22 cellular contexts compared by ENCODE assay signal in genomic region chr2:60234274-60234976, GRCh38.
"Had no signal": no experiment of that assay in that cellular context is flagged by ENCODE, and none has a peak within 500 bp of the region (broad histone marks: within the 10 kb centered on the region; RNA-seq: fewer than 3 reads in every experiment).

No MANE protein-coding gene starts in this region.

- H3K27me3 Mint-ChIP-seq: activated CD4-positive, alpha-beta T cell treated with anti-CD3 and anti-CD28 coated beads for 36 hours; activated naive CD8-positive, alpha-beta T cell treated with anti-CD3 and anti-CD28 coated beads, Interleukin-2, amount 10 ng/mL, durations not matched to agents 7 days and 5 days; central memory CD8-positive, alpha-beta T cell; T-helper 17 cell had no signal

- H3K4me3 ChIP-seq: adrenal gland had no signal

- H3K4me1 ChIP-seq: adrenal gland had no signal

- H3K36me3 ChIP-seq: adrenal gland, WERI-Rb-1 had no signal

- H3K27me3 ChIP-seq: adrenal gland had no signal

- FAIRE-seq: RCC 7860 had no signal

- H3K27ac ChIP-seq: adrenal gland, WERI-Rb-1 had no signal

- H3K4me1 Mint-ChIP-seq: activated CD4-positive, alpha-beta T cell treated with anti-CD3 and anti-CD28 coated beads for 36 hours; activated naive CD8-positive, alpha-beta T cell treated with anti-CD3 and anti-CD28 coated beads, Interleukin-2, amount 10 ng/mL, durations not matched to agents 7 days and 5 days; central memory CD8-positive, alpha-beta T cell; T-helper 17 cell had no signal

- DNase-seq: activated CD4-positive, alpha-beta T cell treated with anti-CD3 and anti-CD28 coated beads for 36 hours; activated CD4-positive, alpha-beta T cell treated with anti-CD3 and anti-CD28 coated beads, Interleukin-2, amount 50 U/mL, for 4 hours; activated CD8-positive, alpha-beta memory T cell treated with anti-CD3 and anti-CD28 coated beads, Interleukin-2, amount 50 U/mL, for 48 hours; activated CD8-positive, alpha-beta T cell treated with anti-CD3 and anti-CD28 coated beads, Interleukin-2, amount 10 ng/mL, durations not matched to agents 7 days and 5 days; activated naive CD4-positive, alpha-beta T cell treated with anti-CD3 and anti-CD28 coated beads, Interleukin-2, amount 50 U/mL, for 16 hours; activated naive CD8-positive, alpha-beta T cell treated with anti-CD3 and anti-CD28 coated beads, Interleukin-2, amount 10 ng/mL, durations not matched to agents 7 days and 5 days; activated T-cell treated with anti-CD3 and anti-CD28 coated beads, Interleukin-2, amount 50 U/mL, for 1 hour; adrenal gland; anterior cingulate cortex; Karpas-422; NCI-H1105 treated with DMSO at 0.1 percent for 48 hours; NCI-H1436 treated with DMSO at 0.1 percent for 48 hours; NCI-H187; NCI-H2081; NCI-H510A treated with DMSO at 0.1 percent for 48 hours; PC-3; SHP77 treated with DMSO at 0.1 percent for 48 hours; T-helper 17 cell; T1000; WERI-Rb-1 had no signal

- ATAC-seq: activated CD4-positive, alpha-beta T cell treated with anti-CD3 and anti-CD28 coated beads for 36 hours; activated CD8-positive, alpha-beta T cell treated with anti-CD3 and anti-CD28 coated beads, Interleukin-2, amount 10 ng/mL, durations not matched to agents 7 days and 5 days; PC-3; T-helper 17 cell had no signal

- H3K4me3 Mint-ChIP-seq: activated CD4-positive, alpha-beta T cell treated with anti-CD3 and anti-CD28 coated beads for 36 hours; activated CD8-positive, alpha-beta T cell treated with anti-CD3 and anti-CD28 coated beads, Interleukin-2, amount 10 ng/mL, durations not matched to agents 7 days and 5 days; activated naive CD8-positive, alpha-beta T cell treated with anti-CD3 and anti-CD28 coated beads, Interleukin-2, amount 10 ng/mL, durations not matched to agents 7 days and 5 days; central memory CD8-positive, alpha-beta T cell; T-helper 17 cell had no signal

- H3K27ac Mint-ChIP-seq: activated CD4-positive, alpha-beta T cell treated with anti-CD3 and anti-CD28 coated beads for 36 hours; activated CD8-positive, alpha-beta T cell treated with anti-CD3 and anti-CD28 coated beads, Interleukin-2, amount 10 ng/mL, durations not matched to agents 7 days and 5 days; activated naive CD8-positive, alpha-beta T cell treated with anti-CD3 and anti-CD28 coated beads, Interleukin-2, amount 10 ng/mL, durations not matched to agents 7 days and 5 days; T-helper 17 cell had no signal
